ENCODE assay signal across 22 cellular contexts in the genomic region with DNA sequence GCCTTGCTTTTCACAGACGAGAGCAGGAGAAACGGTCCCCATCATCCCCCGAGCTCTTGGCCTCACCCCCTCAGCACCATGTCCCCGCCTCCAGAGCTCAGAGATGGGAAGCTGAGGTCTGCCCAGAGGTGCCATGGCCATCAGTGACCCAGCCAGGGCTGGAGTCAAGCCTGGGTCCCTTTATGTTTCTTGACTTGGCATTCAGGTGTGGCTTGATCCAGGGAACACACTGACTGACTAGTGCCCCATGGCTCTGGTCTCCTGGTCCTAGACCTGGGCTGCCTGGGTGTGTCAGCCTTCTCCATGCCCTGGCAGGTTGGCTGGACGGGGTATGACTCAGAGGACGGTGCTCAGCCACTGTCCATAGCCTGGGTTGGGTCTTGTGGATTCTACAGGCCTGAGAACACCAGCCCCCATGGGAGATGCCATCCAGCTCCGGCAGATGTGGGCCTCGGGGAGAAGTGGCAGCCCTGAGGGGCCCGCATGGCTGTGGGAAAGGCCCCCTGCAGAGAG.
"Had no signal": no experiment of that assay in that cellular context is flagged by ENCODE, and none has a peak within 500 bp of the region (broad histone marks: within the 10 kb centered on the region; RNA-seq: fewer than 3 reads in every experiment).

No MANE protein-coding gene starts in this region.

- H3K4me1 ChIP-seq: left lung, tibial artery, uterus had no signal

- H3K27ac Mint-ChIP-seq: activated CD8-positive, alpha-beta T cell treated with anti-CD3 and anti-CD28 coated beads, Interleukin-2, amount 10 ng/mL, durations not matched to agents 7 days and 5 days; activated naive CD8-positive, alpha-beta T cell treated with anti-CD3 and anti-CD28 coated beads for 36 hours; brain; endodermal cell; memory B cell; stimulated activated memory B cell treated with anti-CD40 and anti-IgM and Interleukin-4, amounts not matched to agents 10 μg/mL and 1 μg/mL and 100 μg/mL, for 72 hours; T-helper 1 cell treated with Interleukin-12 subunit alpha and Interleukin-12 subunit beta and Interleukin-4 antibody, amounts not matched to agents 30 μg/mL and 1 μg/mL, for 36 hours; WTC11 had no signal

- H3K4me3 ChIP-seq: left lung, tibial artery, uterus had no signal

- H3K27me3 Mint-ChIP-seq: activated naive CD8-positive, alpha-beta T cell treated with anti-CD3 and anti-CD28 coated beads for 36 hours; brain; memory B cell; naive thymus-derived CD8-positive, alpha-beta T cell; stimulated activated memory B cell treated with anti-CD40 and anti-IgM and Interleukin-4, amounts not matched to agents 10 μg/mL and 1 μg/mL and 100 μg/mL, for 72 hours had no signal

- H3K9ac ChIP-seq: parathyroid adenoma had no signal

- H3K36me3 ChIP-seq: left lung, neutrophil, tibial artery, uterus had no signal

- ATAC-seq: activated CD8-positive, alpha-beta T cell treated with anti-CD3 and anti-CD28 coated beads, Interleukin-2, amount 10 ng/mL, durations not matched to agents 7 days and 5 days; left lung; naive thymus-derived CD8-positive, alpha-beta T cell; stimulated activated memory B cell treated with anti-CD40 and anti-IgM and Interleukin-4, amounts not matched to agents 10 μg/mL and 1 μg/mL and 100 μg/mL, for 72 hours; WTC11 had no signal

- H3K36me3 Mint-ChIP-seq: activated naive CD8-positive, alpha-beta T cell treated with anti-CD3 and anti-CD28 coated beads for 36 hours; brain; memory B cell; naive thymus-derived CD8-positive, alpha-beta T cell; WTC11 had no signal

- H3K9me3 Mint-ChIP-seq: activated naive CD8-positive, alpha-beta T cell treated with anti-CD3 and anti-CD28 coated beads for 36 hours; brain; endodermal cell; memory B cell; naive thymus-derived CD8-positive, alpha-beta T cell; stimulated activated memory B cell treated with anti-CD40 and anti-IgM and Interleukin-4, amounts not matched to agents 10 μg/mL and 1 μg/mL and 100 μg/mL, for 72 hours; T-helper 1 cell treated with Interleukin-12 subunit alpha and Interleukin-12 subunit beta and Interleukin-4 antibody, amounts not matched to agents 30 μg/mL and 1 μg/mL, for 36 hours; WTC11 had no signal

- H2AFZ ChIP-seq: parathyroid adenoma had no signal

- H3K27ac ChIP-seq: left lung, neutrophil, parathyroid adenoma, tibial artery, uterus had no signal

- H3K4me1 Mint-ChIP-seq: activated naive CD8-positive, alpha-beta T cell treated with anti-CD3 and anti-CD28 coated beads for 36 hours; WTC11 had no signal

- DNase-seq: activated CD4-positive, alpha-beta T cell treated with anti-CD3 and anti-CD28 coated beads for 48 hours; activated CD8-positive, alpha-beta memory T cell treated with anti-CD3 and anti-CD28 coated beads, Interleukin-2, amount 50 U/mL, for 4 hours; activated CD8-positive, alpha-beta T cell treated with anti-CD3 and anti-CD28 coated beads, Interleukin-2, amount 10 ng/mL, durations not matched to agents 7 days and 5 days; activated gamma-delta T cell treated with Interleukin-2 at 50 U/mL for 16 hours; activated naive CD8-positive, alpha-beta T cell treated with anti-CD3 and anti-CD28 coated beads for 36 hours; activated T-cell treated with anti-CD3 and anti-CD28 coated beads, Interleukin-2, amount 50 U/mL, for 48 hours; amygdala; endodermal cell; erythroblast; left lung; naive thymus-derived CD8-positive, alpha-beta T cell; retina; stimulated activated CD4-positive, alpha-beta T cell treated with anti-CD3 and anti-CD28 coated beads, Interleukin-2, amount 100 ng/mL, for 48 hours; tibial artery; uterus had no signal

- H3K27me3 ChIP-seq: left lung, neutrophil, uterus had no signal

- H3K9me3 ChIP-seq: left lung, neutrophil, tibial artery, uterus had no signal

- H3K4me3 Mint-ChIP-seq: activated CD8-positive, alpha-beta T cell treated with anti-CD3 and anti-CD28 coated beads, Interleukin-2, amount 10 ng/mL, durations not matched to agents 7 days and 5 days; activated naive CD8-positive, alpha-beta T cell treated with anti-CD3 and anti-CD28 coated beads for 36 hours; brain; endodermal cell; memory B cell; stimulated activated memory B cell treated with anti-CD40 and anti-IgM and Interleukin-4, amounts not matched to agents 10 μg/mL and 1 μg/mL and 100 μg/mL, for 72 hours; T-helper 1 cell treated with Interleukin-12 subunit alpha and Interleukin-12 subunit beta and Interleukin-4 antibody, amounts not matched to agents 30 μg/mL and 1 μg/mL, for 36 hours; WTC11 had no signal
